2 cellular contexts compared by ENCODE assay signal in genomic region chr17:62923515-62924150, GRCh38.
TF ChIP-seq lines count a peak whose summit lies in the region.

No MANE protein-coding gene starts in this region.

TF ChIP-seq in A549, 52 proteins besides CTCF, POLR2A, EP300 and RAD21 (continued from another document):
- TF ChIP-seq EHF (CRISPR knock-in tag; IDR thresholded peaks at IDR 0.05) (no peak), NFE2L2 (conservative IDR thresholded peaks at IDR 0.05; ENCODE audit: low read length) (no peak), BCL3 (IDR thresholded peaks at IDR 0.05) (no peak)

TF ChIP-seq in neural cell, 6 proteins besides CTCF, POLR2A, EP300 and RAD21 (continued from another document):
- TF ChIP-seq REST (IDR thresholded peaks at IDR 0.05; ENCODE audit: borderline replicate concordance), result no peak
TF ChIP-seq in neural cell: peak in this region for 0.
